In genomic region chr1:192579319-192579738, GRCh38 we compare ENCODE assay signal across 9 cellular contexts. TPM values are rescaled to one million over a fixed set of nuclear protein-coding genes. Genes with fewer than 3 reads are reported as not detected.
DNase-seq lines count a peak whose midpoint lies in the region; ATAC-seq and TF ChIP-seq lines count a peak whose summit lies in the region.
"Had no signal": no experiment of that assay in that cellular context is flagged by ENCODE, and none has a peak within 500 bp of the region (broad histone marks: within the 10 kb centered on the region; RNA-seq: fewer than 3 reads in every experiment).

No MANE protein-coding gene starts in this region.

- no peaks in the 10 kb centered on the region for H3K27me3 ChIP-seq in adipocyte (replicated peaks; ENCODE audit: control insufficient read depth, insufficient read depth, low read length)

- DNase-seq in GM12864 (ENCODE audit: low read depth): no peak
- DNase-seq in adipocyte (ENCODE audit: low read depth): peak; percentile 58
- DNase-seq in myocyte (ENCODE audit: low read depth): peak; percentile 63
- DNase-seq in NCI-H524 treated with DMSO at 0.1 percent for 48 hours (lab: John Stamatoyannopoulos, UW): no peak
- DNase-seq in C1 segment of cervical spinal cord (lab: John Stamatoyannopoulos, UW): no peak
- DNase-seq in SW480 (ENCODE audit: low spot score): no peak
- no peak for DNase-seq in NCI-H2081 treated with DMSO at 0.1 percent for 48 hours (lab: John Stamatoyannopoulos, UW)

- H3K36me3 ChIP-seq in adipocyte (ENCODE audit: control insufficient read depth, insufficient read depth, low read length, severe bottlenecking): no peaks in the 10 kb centered on the region

- H3K4me1 ChIP-seq in adipocyte (ENCODE audit: control insufficient read depth, insufficient read depth, low read length): peaks cover 11% of the 10 kb centered on the region

- no peak for TF ChIP-seq CTCF in GM12864 (IDR thresholded peaks at IDR 0.05; ENCODE audit: low read depth, low read length, missing control alignments)

- peak; percentile 23 for ATAC-seq in HG02885 (IDR thresholded peaks at IDR 0.05; ENCODE audit: poor library complexity, unreplicated experiment)

- H3K4me3 ChIP-seq in GM12864 (ENCODE audit: low read depth, low read length): peak overlapping the region; percentile 50
- no peak overlapping the region for H3K4me3 ChIP-seq in adipocyte (ENCODE audit: low read length)

- H3K9me3 ChIP-seq in adipocyte (ENCODE audit: control insufficient read depth, low read length): no peaks in the 10 kb centered on the region

- H3K9ac ChIP-seq in adipocyte (ENCODE audit: low read length): no peak overlapping the region

RNA-seq across cellular contexts. Expression of gene RGS1, which starts 3.8 kb away (rescaled TPM):
- 0.43 TPM in 1 of 2 replicates, not detected in the other for total RNA-seq in myocyte
- polyA plus RNA-seq in myocyte (2012): 0.04 TPM
- total RNA-seq: dermis microvascular lymphatic vessel endothelial cell had no signal

RNA-seq across cellular contexts. Expression of gene RGS13, which starts 56.6 kb away (rescaled TPM):
- total RNA-seq in myocyte: 0.62 and 0.68 TPM in 2 replicates
- 0.04 TPM for polyA plus RNA-seq in myocyte (2012)
- total RNA-seq: dermis microvascular lymphatic vessel endothelial cell had no signal

Comparison
In these comparisons a context has a peak if more than half of its experiments do, and no peak if none do; other contexts are left out.
1. DNase-seq: peak in adipocyte (single experiment) and myocyte (single experiment); none in GM12864 (single experiment), NCI-H524 treated with DMSO at 0.1 percent for 48 hours (single experiment), C1 segment of cervical spinal cord (0 of 14), SW480 (single experiment) and NCI-H2081 treated with DMSO at 0.1 percent for 48 hours (single experiment).